In the genomic region with DNA sequence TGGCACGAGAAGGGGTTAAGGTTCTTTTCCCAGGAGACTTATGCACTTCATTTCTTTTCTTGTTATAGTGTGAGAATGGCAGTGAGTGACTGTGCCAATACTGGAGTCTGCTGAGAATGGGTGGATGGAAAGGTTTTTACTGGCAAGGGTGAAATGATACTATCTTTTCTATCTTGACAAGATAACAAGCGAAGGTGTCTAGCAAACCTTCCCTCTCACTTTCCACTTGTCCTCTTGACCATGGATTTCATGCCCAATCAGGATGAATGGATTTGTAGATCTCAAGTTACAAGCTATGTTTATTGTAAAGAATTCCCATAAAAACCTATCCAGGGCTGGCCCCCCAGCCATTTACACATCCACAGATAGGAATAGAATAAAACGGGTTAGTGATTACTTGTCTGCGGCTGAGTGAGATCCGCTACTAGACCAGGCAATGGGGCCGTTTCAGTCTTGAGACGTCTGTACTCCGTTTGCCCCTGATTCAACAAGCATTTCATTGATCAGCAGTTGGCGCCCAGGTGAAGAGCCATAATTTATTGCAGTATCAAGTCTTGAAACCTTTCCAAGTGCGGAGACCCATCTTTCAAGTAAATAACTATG, we compare ENCODE assay signal across 21 cellular contexts.
A peak's percentile ranks its signal among the peaks of the same experiment; 100 is the strongest.
DNase-seq lines count a peak whose midpoint lies in the region; ATAC-seq and TF ChIP-seq lines count a peak whose summit lies in the region.
"Had no signal": no experiment of that assay in that cellular context is flagged by ENCODE, and none has a peak within 500 bp of the region (broad histone marks: within the 10 kb centered on the region; RNA-seq: fewer than 3 reads in every experiment).

No MANE protein-coding gene starts in this region.

- H3K27me3 ChIP-seq in lower lobe of right lung (ENCODE audit: low read depth) (no peaks in the 10 kb centered on the region), vagina (no peaks in the 10 kb centered on the region)
- H3K27me3 ChIP-seq: BE2C had no signal

- peaks cover 15% of the 10 kb centered on the region for H3K36me3 Mint-ChIP-seq in activated naive CD8-positive, alpha-beta T cell
- H3K36me3 Mint-ChIP-seq in activated naive CD8-positive, alpha-beta T cell treated with anti-CD3 and anti-CD28 coated beads, Interleukin-2, amount 50 U/mL, for 24 hours (ENCODE audit: low read depth) = peaks cover 38% of the 10 kb centered on the region
- H3K36me3 Mint-ChIP-seq in osteocyte (ENCODE audit: unreplicated experiment) = no peaks in the 10 kb centered on the region

- no peak for TF ChIP-seq POLR2A in vagina (IDR thresholded peaks at IDR 0.05)

- intact Hi-C loops in lower lobe of right lung (cut with DNase I) (no loop called here), vagina (cut with DNase I) (no loop called here)

- no peaks in the 10 kb centered on the region for H3K9me3 Mint-ChIP-seq in activated naive CD8-positive, alpha-beta T cell (ENCODE audit: low read depth)
- H3K9me3 Mint-ChIP-seq in activated naive CD8-positive, alpha-beta T cell treated with anti-CD3 and anti-CD28 coated beads, Interleukin-2, amount 50 U/mL, for 24 hours = no peaks in the 10 kb centered on the region
- H3K9me3 Mint-ChIP-seq in osteocyte (ENCODE audit: unreplicated experiment) = no peaks in the 10 kb centered on the region
- H3K9me3 Mint-ChIP-seq: CD4-positive, CD25-positive, alpha-beta regulatory T cell; CD8-positive, alpha-beta memory T cell had no signal

- no peak overlapping the region; the same call in 1 of the 2 replicates for H3K27ac ChIP-seq in HEK293 (ENCODE audit: extremely low read depth, low read depth, low read length)
- no peak overlapping the region for H3K27ac ChIP-seq in lower lobe of right lung
- no peak overlapping the region for H3K27ac ChIP-seq in vagina

- H3K27me3 Mint-ChIP-seq in activated naive CD8-positive, alpha-beta T cell = no peaks in the 10 kb centered on the region
- H3K27me3 Mint-ChIP-seq in activated naive CD8-positive, alpha-beta T cell treated with anti-CD3 and anti-CD28 coated beads, Interleukin-2, amount 50 U/mL, for 24 hours = no peaks in the 10 kb centered on the region
- H3K27me3 Mint-ChIP-seq in osteocyte (ENCODE audit: unreplicated experiment) = peaks cover 11% of the 10 kb centered on the region
- H3K27me3 Mint-ChIP-seq: CD4-positive, CD25-positive, alpha-beta regulatory T cell; CD8-positive, alpha-beta memory T cell had no signal

- H3K4me3 Mint-ChIP-seq in activated naive CD8-positive, alpha-beta T cell = no peak overlapping the region
- no peak overlapping the region for H3K4me3 Mint-ChIP-seq in activated naive CD8-positive, alpha-beta T cell treated with anti-CD3 and anti-CD28 coated beads, Interleukin-2, amount 50 U/mL, for 24 hours
- H3K4me3 Mint-ChIP-seq in osteocyte (ENCODE audit: unreplicated experiment) = no peak overlapping the region
- H3K4me3 Mint-ChIP-seq: CD4-positive, CD25-positive, alpha-beta regulatory T cell; CD8-positive, alpha-beta memory T cell had no signal

- DNase-seq in activated naive CD8-positive, alpha-beta T cell treated with anti-CD3 and anti-CD28 coated beads, Interleukin-2, amount 50 U/mL, for 24 hours = no peak
- DNase-seq in HEK293T (ENCODE audit: extremely low spot score) = peak; percentile 30
- DNase-seq in osteocyte (ENCODE audit: extremely low spot score, unreplicated experiment) = peak; percentile 42
- DNase-seq in lower lobe of right lung = no peak
- DNase-seq in vagina (ENCODE audit: extremely low spot score in 2 of 2) = no peak
- DNase-seq: ACHN; BE2C; C1 segment of cervical spinal cord; CD4-positive, CD25-positive, alpha-beta regulatory T cell; CD8-positive, alpha-beta memory T cell; COR-L47; DMS 273 treated with DMSO at 0.1 percent for 48 hours; DMS53; DND-41; EL; GOT3; H7 had no signal

- H3K36me3 ChIP-seq in HEK293 (ENCODE audit: control insufficient read depth in 2 of 2, insufficient read depth in 1 of 2, low read length in 2 of 2) (no peaks in the 10 kb centered on the region), lower lobe of right lung (peaks cover 6% of the 10 kb centered on the region), vagina (no peaks in the 10 kb centered on the region)
- H3K36me3 ChIP-seq: BE2C had no signal

- no peak for ATAC-seq in activated naive CD8-positive, alpha-beta T cell treated with anti-CD3 and anti-CD28 coated beads, Interleukin-2, amount 50 U/mL, for 24 hours
- no peak for ATAC-seq in lower lobe of right lung
- ATAC-seq: GM12878, HCT116 had no signal

- peaks cover 29% of the 10 kb centered on the region for H3K4me1 Mint-ChIP-seq in activated naive CD8-positive, alpha-beta T cell (ENCODE audit: low read depth)
- H3K4me1 Mint-ChIP-seq in activated naive CD8-positive, alpha-beta T cell treated with anti-CD3 and anti-CD28 coated beads, Interleukin-2, amount 50 U/mL, for 24 hours = peaks cover 35% of the 10 kb centered on the region
- H3K4me1 Mint-ChIP-seq in osteocyte (ENCODE audit: unreplicated experiment) = peaks cover 2% of the 10 kb centered on the region

- H3K27ac Mint-ChIP-seq in activated naive CD8-positive, alpha-beta T cell = peak overlapping the region; percentile 74
- no peak overlapping the region for H3K27ac Mint-ChIP-seq in activated naive CD8-positive, alpha-beta T cell treated with anti-CD3 and anti-CD28 coated beads, Interleukin-2, amount 50 U/mL, for 24 hours
- no peak overlapping the region for H3K27ac Mint-ChIP-seq in osteocyte (ENCODE audit: unreplicated experiment)

- TF ChIP-seq CTCF in HEK293 (tag by site-specific recombination; IDR thresholded peaks at IDR 0.05) = no peak
- no peak for TF ChIP-seq CTCF in osteocyte (IDR thresholded peaks at IDR 0.05)
- no peak for TF ChIP-seq CTCF in lower lobe of right lung (IDR thresholded peaks at IDR 0.05)
- TF ChIP-seq CTCF in vagina (IDR thresholded peaks at IDR 0.05) = no peak

- H3K9me3 ChIP-seq in HEK293 (ENCODE audit: control insufficient read depth, insufficient read depth, low read depth, low read length) (no peaks in the 10 kb centered on the region), lower lobe of right lung (no peaks in the 10 kb centered on the region), vagina (no peaks in the 10 kb centered on the region)
- H3K9me3 ChIP-seq: BE2C had no signal

- POLR2A ChIA-PET in HEK293 (lab: Yijun Ruan, JAX) = no interaction called here
- POLR2A ChIA-PET in HEK293T (lab: Yijun Ruan, JAX) = no interaction called here

- H3K4me3 ChIP-seq in HEK293 (ENCODE audit: low read depth, low read length) (no peak overlapping the region), lower lobe of right lung (no peak overlapping the region), vagina (no peak overlapping the region)
- H3K4me3 ChIP-seq: GM12878 had no signal

- CTCF ChIA-PET in HEK293 (lab: Yijun Ruan, JAX) = interaction anchor here (1.1 kb wide), 1 partner anchor 10 kb away, joined by 3 read pairs; no protein-coding TSS in a partner anchor
- CTCF ChIA-PET in HEK293T (lab: Yijun Ruan, JAX) = no interaction called here

- H3K4me1 ChIP-seq in HEK293 (ENCODE audit: control insufficient read depth, insufficient read depth, low read length) = peaks cover 9% of the 10 kb centered on the region
- H3K4me1 ChIP-seq in lower lobe of right lung = no peaks in the 10 kb centered on the region
- no peaks in the 10 kb centered on the region for H3K4me1 ChIP-seq in vagina
- H3K4me1 ChIP-seq: BE2C had no signal

TF ChIP-seq in HEK293, 187 proteins besides CTCF, POLR2A, EP300 and RAD21 (continues in another document):
- TF ChIP-seq OSR2 (tag by site-specific recombination; IDR thresholded peaks at IDR 0.05) = peak; percentile 75; the same call in 1 of the 2 replicates
- TF ChIP-seq, protein P1, sequence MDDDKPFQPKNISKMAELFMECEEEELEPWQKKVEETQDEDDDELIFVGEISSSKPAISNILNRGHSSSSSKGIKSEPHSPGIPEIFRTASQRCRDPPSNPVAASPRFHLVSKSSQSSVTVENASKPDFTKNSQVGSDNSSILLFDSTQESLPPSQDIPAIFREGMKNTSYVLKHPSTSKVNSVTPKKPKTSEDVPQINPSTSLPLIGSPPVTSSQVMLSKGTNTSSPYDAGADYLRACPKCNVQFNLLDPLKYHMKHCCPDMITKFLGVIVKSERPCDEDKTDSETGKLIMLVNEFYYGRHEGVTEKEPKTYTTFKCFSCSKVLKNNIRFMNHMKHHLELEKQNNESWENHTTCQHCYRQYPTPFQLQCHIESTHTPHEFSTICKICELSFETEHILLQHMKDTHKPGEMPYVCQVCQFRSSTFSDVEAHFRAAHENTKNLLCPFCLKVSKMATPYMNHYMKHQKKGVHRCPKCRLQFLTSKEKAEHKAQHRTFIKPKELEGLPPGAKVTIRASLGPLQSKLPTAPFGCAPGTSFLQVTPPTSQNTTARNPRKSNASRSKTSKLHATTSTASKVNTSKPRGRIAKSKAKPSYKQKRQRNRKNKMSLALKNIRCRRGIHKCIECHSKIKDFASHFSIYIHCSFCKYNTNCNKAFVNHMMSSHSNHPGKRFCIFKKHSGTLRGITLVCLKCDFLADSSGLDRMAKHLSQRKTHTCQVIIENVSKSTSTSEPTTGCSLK (tag by site-specific recombination; IDR thresholded peaks at IDR 0.05) = no peak
- no peak for TF ChIP-seq MYNN (tag by site-specific recombination; IDR thresholded peaks at IDR 0.05; ENCODE audit: borderline replicate concordance)
- no peak for TF ChIP-seq ZNF223 (tag by site-specific recombination; IDR thresholded peaks at IDR 0.05)
- TF ChIP-seq GLI4 (tag by site-specific recombination; IDR thresholded peaks at IDR 0.05) = no peak

TF ChIP-seq in HEK293T, 16 proteins besides CTCF, POLR2A, EP300 and RAD21 (continues in another document):
- TF ChIP-seq SUZ12 (IDR thresholded peaks at IDR 0.05) = no peak
- no peak for TF ChIP-seq NFRKB (IDR thresholded peaks at IDR 0.05)
- no peak for TF ChIP-seq LEF1 (IDR thresholded peaks at IDR 0.05; ENCODE audit: borderline replicate concordance)
- no peak for TF ChIP-seq TARDBP (IDR thresholded peaks at IDR 0.05)
- no peak for TF ChIP-seq ZNF384 (IDR thresholded peaks at IDR 0.05)
- TF ChIP-seq FOXA1 (IDR thresholded peaks at IDR 0.05) = no peak
- TF ChIP-seq, protein P2, sequence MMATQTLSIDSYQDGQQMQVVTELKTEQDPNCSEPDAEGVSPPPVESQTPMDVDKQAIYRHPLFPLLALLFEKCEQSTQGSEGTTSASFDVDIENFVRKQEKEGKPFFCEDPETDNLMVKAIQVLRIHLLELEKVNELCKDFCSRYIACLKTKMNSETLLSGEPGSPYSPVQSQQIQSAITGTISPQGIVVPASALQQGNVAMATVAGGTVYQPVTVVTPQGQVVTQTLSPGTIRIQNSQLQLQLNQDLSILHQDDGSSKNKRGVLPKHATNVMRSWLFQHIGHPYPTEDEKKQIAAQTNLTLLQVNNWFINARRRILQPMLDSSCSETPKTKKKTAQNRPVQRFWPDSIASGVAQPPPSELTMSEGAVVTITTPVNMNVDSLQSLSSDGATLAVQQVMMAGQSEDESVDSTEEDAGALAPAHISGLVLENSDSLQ (IDR thresholded peaks at IDR 0.05) = no peak
- TF ChIP-seq FOXK2 (IDR thresholded peaks at IDR 0.05) = no peak
- TF ChIP-seq HDGF (IDR thresholded peaks at IDR 0.05; ENCODE audit: borderline replicate concordance) = no peak
- no peak for TF ChIP-seq L3MBTL2 (conservative IDR thresholded peaks at IDR 0.05)
- no peak for TF ChIP-seq ELF4 (IDR thresholded peaks at IDR 0.05)
- no peak for TF ChIP-seq FOXM1 (IDR thresholded peaks at IDR 0.05; ENCODE audit: borderline replicate concordance)
- no peak for TF ChIP-seq BHLHE40 (IDR thresholded peaks at IDR 0.05; ENCODE audit: borderline replicate concordance)
- TF ChIP-seq SP1 (IDR thresholded peaks at IDR 0.05) = no peak

Comparison
In these comparisons a context has a peak if more than half of its experiments do, and no peak if none do; other contexts are left out.
1. DNase-seq: peak in HEK293T (single experiment) and osteocyte (single experiment); none in activated naive CD8-positive, alpha-beta T cell treated with anti-CD3 and anti-CD28 coated beads, Interleukin-2, amount 50 U/mL, for 24 hours (single experiment), lower lobe of right lung (single experiment) and vagina (0 of 2).